ENCODE assay signal across 15 cellular contexts in the genomic region with DNA sequence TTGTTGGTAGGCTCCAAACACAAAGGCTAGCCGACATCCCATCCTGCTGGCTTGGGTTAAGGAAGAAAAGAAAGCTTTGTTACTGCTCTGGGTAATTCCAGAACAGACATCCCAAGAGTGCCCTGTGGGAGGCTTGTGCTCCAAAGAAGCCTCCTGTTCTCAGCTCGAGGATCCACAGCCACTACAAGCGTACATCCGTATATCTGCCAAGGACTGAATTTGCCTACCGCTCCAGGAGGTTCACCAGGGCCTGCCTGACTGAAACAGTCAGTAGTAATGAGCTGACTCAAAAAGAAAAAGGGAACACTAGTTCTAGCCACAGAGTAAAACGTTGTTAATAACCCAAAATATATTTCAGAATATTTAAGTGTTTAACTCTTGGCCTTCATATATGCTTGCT. TPM values are rescaled to one million over a fixed set of nuclear protein-coding genes. Genes with fewer than 3 reads are reported as not detected.
DNase-seq lines count a peak whose midpoint lies in the region; ATAC-seq, FAIRE-seq and TF ChIP-seq lines count a peak whose summit lies in the region.
"Had no signal": no experiment of that assay in that cellular context is flagged by ENCODE, and none has a peak within 500 bp of the region (broad histone marks: within the 10 kb centered on the region; RNA-seq: fewer than 3 reads in every experiment).

No MANE protein-coding gene starts in this region.

- H3K79me1 ChIP-seq in H1 (ENCODE audit: low read depth, low read length), result no peaks in the 10 kb centered on the region

- H4K91ac ChIP-seq in H1 (replicated peaks; ENCODE audit: insufficient read length, low read length), result no peak overlapping the region

- no peak for FAIRE-seq in H1 (lab: Jason Lieb, UNC)
- FAIRE-seq: pancreas had no signal

- no peak overlapping the region for H3K9ac ChIP-seq in H1 (replicated peaks in 1 of 4; ENCODE audit: extremely low read depth in 1 of 4, low read depth in 3 of 4, low read length in 3 of 4)

- no peak overlapping the region for H3K14ac ChIP-seq in H1 (ENCODE audit: insufficient read length)

- H2BK120ac ChIP-seq in H1 (replicated peaks; ENCODE audit: low read depth, low read length), result no peak overlapping the region

- no peak overlapping the region for H4K5ac ChIP-seq in H1 (ENCODE audit: insufficient read length, low read depth, low read length)

- H3K79me2 ChIP-seq in H1 (ENCODE audit: control insufficient read depth in 1 of 2, insufficient read depth in 2 of 2, low read length in 2 of 2), result no peaks in the 10 kb centered on the region

- no peak overlapping the region for H2BK20ac ChIP-seq in H1 (ENCODE audit: low read length)

- H2AK5ac ChIP-seq in H1 (ENCODE audit: low read depth, low read length), result no peak overlapping the region

- peaks cover under 1 to 2% (median 1%) of the 10 kb centered on the region in 3 donors for H3K4me1 Mint-ChIP-seq in CD8-positive, alpha-beta memory T cell
- H3K4me1 Mint-ChIP-seq in T-cell, result peaks cover 2 to 3% (median 2%) of the 10 kb centered on the region in 3 donors

- no peak overlapping the region for H2BK15ac ChIP-seq in H1 (ENCODE audit: low read length)

- no peak for TF ChIP-seq RAD21 in H1 (IDR thresholded peaks at IDR 0.05 in 1 of 2, conservative IDR thresholded peaks at IDR 0.05 in 1 of 2; ENCODE audit: low read depth in 2 of 2, low read length in 2 of 2)

- H3K27ac ChIP-seq in H1 (ENCODE audit: low read depth, low read length), result no peak overlapping the region
- no peak overlapping the region for H3K27ac ChIP-seq in CD8-positive, alpha-beta memory T cell (ENCODE audit: low read depth, low read length)
- H3K27ac ChIP-seq: colonic mucosa, pancreas, VCaP had no signal

- no peak overlapping the region for H3K4me3 Mint-ChIP-seq in CD8-positive, alpha-beta memory T cell
- H3K4me3 Mint-ChIP-seq in T-cell, result no peak overlapping the region

- POLR2A ChIA-PET in H1 (lab: Charles Lee; ENCODE audit: partially characterized antibody), result interaction anchor here (0.7 to 2.6 kb wide), 2 partner anchors 25 to 125 kb away, joined by 3 to 7 read pairs; partner anchors contain the start of genes MUTYH and TOE1
- POLR2A ChIA-PET in CD8-positive, alpha-beta memory T cell (lab: Charles Lee), result no interaction called here
- POLR2A ChIA-PET in T-cell (lab: Charles Lee), result interaction anchor here in 1 of 2 donors (0.5 to 0.7 kb wide), 2 partner anchors 34 to 333 kb away, joined by 3 to 5 read pairs; no protein-coding TSS in a partner anchor

- no peaks in the 10 kb centered on the region for H3K23me2 ChIP-seq in H1 (ENCODE audit: low read depth, low read length)

- TF ChIP-seq POLR2A in H1 (IDR thresholded peaks at IDR 0.05; ENCODE audit: control extremely low read depth in 1 of 2, low read depth in 2 of 2, low read length in 2 of 2), result no peak

- TF ChIP-seq CTCF in H1 (IDR thresholded peaks at IDR 0.05; ENCODE audit: control extremely low read depth in 1 of 3, insufficient read depth in 1 of 3, low read depth in 1 of 3, low read length in 3 of 3), result no peak

- H3K36me3 ChIP-seq in H1 (ENCODE audit: control insufficient read depth in 2 of 4, insufficient read depth in 4 of 4, low read length in 3 of 4) (no peaks in the 10 kb centered on the region), HAP-1 (replicated peaks) (no peaks in the 10 kb centered on the region)
- no peaks in the 10 kb centered on the region for H3K36me3 ChIP-seq in CD8-positive, alpha-beta memory T cell (ENCODE audit: insufficient read depth, low read length)
- H3K36me3 ChIP-seq: colonic mucosa, pancreas had no signal

- TF ChIP-seq EP300 in H1 (IDR thresholded peaks at IDR 0.05; ENCODE audit: borderline replicate concordance in 1 of 2, low read depth in 2 of 2, low read length in 2 of 2), result no peak

- H3K18ac ChIP-seq in H1 (ENCODE audit: extremely low read depth, low read length), result no peak overlapping the region

- CTCF ChIA-PET in H1 (lab: Charles Lee; ENCODE audit: partially characterized antibody) (interaction anchor here (0.8 to 3.5 kb wide), 5 partner anchors 23 to 204 kb away, joined by 3 to 17 read pairs (median 4); partner anchors contain the start of gene TESK2), T-cell (lab: Charles Lee) (interaction anchor here in 1 of 2 donors (0.6 to 1.1 kb wide), 5 partner anchors 25 to 199 kb away, joined by 3 to 6 read pairs (median 4); no protein-coding TSS in a partner anchor)
- CTCF ChIA-PET in CD8-positive, alpha-beta memory T cell (lab: Charles Lee), result no interaction called here

- no peak overlapping the region for H2BK5ac ChIP-seq in H1 (ENCODE audit: low read depth, low read length)

- H3K4ac ChIP-seq in H1 (replicated peaks; ENCODE audit: insufficient read length, low read depth, low read length), result no peak overlapping the region

- H3K27me3 ChIP-seq in H1 (replicated peaks in 1 of 4; ENCODE audit: control insufficient read depth in 3 of 4, extremely low read depth in 1 of 4, insufficient read depth in 3 of 4, low read length in 3 of 4), result no peaks in the 10 kb centered on the region
- no peaks in the 10 kb centered on the region for H3K27me3 ChIP-seq in HAP-1 (ENCODE audit: low read depth)
- no peaks in the 10 kb centered on the region for H3K27me3 ChIP-seq in CD8-positive, alpha-beta memory T cell (ENCODE audit: insufficient read depth, low read length, poor library complexity, severe bottlenecking)
- H3K27me3 ChIP-seq: colonic mucosa, pancreas had no signal

- H3K27me3 Mint-ChIP-seq in CD8-positive, alpha-beta memory T cell, result no peaks in the 10 kb centered on the region
- H3K27me3 Mint-ChIP-seq in T-cell, result no peaks in the 10 kb centered on the region

- no peak overlapping the region for H3K4me3 ChIP-seq in H1 (ENCODE audit: extremely low read depth in 1 of 4, insufficient read depth in 2 of 4, low read depth in 3 of 4, low read length in 4 of 4)
- no peak overlapping the region for H3K4me3 ChIP-seq in HAP-1
- no peak overlapping the region for H3K4me3 ChIP-seq in CD8-positive, alpha-beta memory T cell (ENCODE audit: low read length)
- H3K4me3 ChIP-seq: colonic mucosa, pancreas had no signal

- peak overlapping the region; percentile 7; the same call in 1 of the 2 replicates for H2BK12ac ChIP-seq in H1 (ENCODE audit: low read depth, low read length)

- no peak overlapping the region for H3K27ac Mint-ChIP-seq in CD8-positive, alpha-beta memory T cell
- H3K27ac Mint-ChIP-seq in T-cell, result no peak overlapping the region

- no peak overlapping the region for H2AFZ ChIP-seq in H1 (ENCODE audit: low read length)

- in situ Hi-C loops in G401 (cut with HindIII; ENCODE audit: low sequenced_read_pairs) (loop anchor here (25.0 kb wide), 1 partner anchor 147 kb away; the partner anchor contains the start of genes CCDC163, MMACHC and PRDX1), HAP-1 (cut with MboI; ENCODE audit: low sequenced_read_pairs) (no loop called here)

- peaks cover 2 to 10% (median 6%) of the 10 kb centered on the region in 4 experiments for H3K4me1 ChIP-seq in H1 (replicated peaks in 1 of 4; ENCODE audit: control insufficient read depth in 3 of 4, insufficient read depth in 4 of 4, low read length in 3 of 4)
- H3K4me1 ChIP-seq in HAP-1, result peaks cover 15% of the 10 kb centered on the region
- no peaks in the 10 kb centered on the region for H3K4me1 ChIP-seq in CD8-positive, alpha-beta memory T cell (ENCODE audit: insufficient read depth, low read length)
- H3K4me1 ChIP-seq: colonic mucosa, pancreas had no signal

- no peak overlapping the region for H3K23ac ChIP-seq in H1 (ENCODE audit: insufficient read length)

- H4K20me1 ChIP-seq in H1 (replicated peaks in 1 of 2; ENCODE audit: control insufficient read depth in 1 of 2, insufficient read depth in 2 of 2, low read length in 2 of 2), result no peaks in the 10 kb centered on the region

- DNase-seq in G401 (ENCODE audit: low spot score) (peak; percentile 26), H1 (ENCODE audit: low read depth in 1 of 2, low spot score in 2 of 2) (no peak), HAP-1 (ENCODE audit: low spot score in 2 of 2) (no peak), T-cell (no peak), DMS153 treated with DMSO at 0.1 percent for 48 hours (lab: John Stamatoyannopoulos, UW; ENCODE audit: unreplicated experiment) (no peak)
- no peak for DNase-seq in CD8-positive, alpha-beta memory T cell
- DNase-seq: colonic mucosa, IMR-90, mesenchymal stem cell, NCI-H146, NCI-H69, pancreas had no signal

- WGBS in H1 (ENCODE audit: extremely low coverage in 1 of 2, insufficient coverage in 1 of 2, insufficient read length in 1 of 2, insufficient replicate concordance in 2 of 2, low coverage in 1 of 2, low lambda C conversion rate in 2 of 2, missing lambda C conversion rate in 1 of 2), 2 experiments, result 90% methylated on average over 6 of the region's 6 CpGs; no CpG with 5 or more reads in 1 of the 2 experiments

- no peak overlapping the region for H3K4me2 ChIP-seq in H1 (ENCODE audit: insufficient read depth in 1 of 2, low read depth in 2 of 2, low read length in 2 of 2)

- peak; percentile 72 for ATAC-seq in GM21515 (IDR thresholded peaks at IDR 0.05; ENCODE audit: unreplicated experiment)
- ATAC-seq in HG03108 (IDR thresholded peaks at IDR 0.05; ENCODE audit: unreplicated experiment), result peak; percentile 76
- ATAC-seq in T-cell (replicated peaks in 1 of 4), result no peak
- ATAC-seq: pancreas had no signal

- no peaks in the 10 kb centered on the region for H3K9me3 Mint-ChIP-seq in CD8-positive, alpha-beta memory T cell
- no peaks in the 10 kb centered on the region for H3K9me3 Mint-ChIP-seq in T-cell

- H3K56ac ChIP-seq in H1 (replicated peaks; ENCODE audit: insufficient read length, low read depth, low read length), result no peak overlapping the region

- no peaks in the 10 kb centered on the region for H3K9me3 ChIP-seq in H1 (ENCODE audit: insufficient read depth in 2 of 2, low read depth in 1 of 2, low read length in 1 of 2)
- no peaks in the 10 kb centered on the region for H3K9me3 ChIP-seq in HAP-1
- no peaks in the 10 kb centered on the region for H3K9me3 ChIP-seq in CD8-positive, alpha-beta memory T cell (ENCODE audit: low read length)
- H3K9me3 ChIP-seq: colonic mucosa, pancreas had no signal

- H4K8ac ChIP-seq in H1 (ENCODE audit: extremely low read depth, insufficient read depth, low read length), result no peak overlapping the region

- H3K36me3 Mint-ChIP-seq in CD8-positive, alpha-beta memory T cell, result no peaks in the 10 kb centered on the region
- no peaks in the 10 kb centered on the region for H3K36me3 Mint-ChIP-seq in T-cell

RNA-seq across cellular contexts. Expression of gene MUTYH, which starts 24.8 kb away (rescaled TPM):
- 20.7 and 29.5 TPM in 2 replicates for total RNA-seq in G401 (2014; rRNA removed; shearing (Covaris generic))
- 51.9 TPM in 2 replicates for total RNA-seq in H1 (2021; fragmentation: NEBNext Ultra II Directional; extraction: Animal tissue kit (Norgen Biotek cat#: 25700))
- 65.7 and 86.4 TPM in 2 replicates for polyA plus RNA-seq in H1 (2011; rRNA removed)
- polyA plus RNA-seq in H1 (2011; cell fraction: cytosol; rRNA removed), result 86.1 TPM
- polyA plus RNA-seq in H1 (2011; cell fraction: nucleus; rRNA removed), result 179 TPM
- polyA plus RNA-seq in H1 (2012, experiment 1 of 2), result 35.6 to 60.4 TPM (median 53.2 TPM) in 4 replicates
- 49.5 TPM for polyA plus RNA-seq in H1 (2012, experiment 2 of 2)
- polyA plus RNA-seq in H1 (2013, experiment 1 of 2), result 36.0 TPM
- polyA plus RNA-seq in H1 (2013, experiment 2 of 2), result 33.4 TPM
- 32.8 and 32.9 TPM in 2 replicates for polyA minus RNA-seq in H1 (2011; rRNA and poly(A)+ RNA removed)
- polyA minus RNA-seq in H1 (2011; cell fraction: cytosol; rRNA and poly(A)+ RNA removed), result 29.2 TPM
- polyA minus RNA-seq in H1 (2011; cell fraction: nucleus; rRNA and poly(A)+ RNA removed), result 45.1 TPM
- 10 to 100 TPM; 70.1 to 75.4 TPM for total RNA-seq in CD8-positive, alpha-beta memory T cell
- polyA plus RNA-seq in CD8-positive, alpha-beta memory T cell, result 24.4 TPM
- 10 to 100 TPM; 60.2 to 71.0 (median 68.4) TPM for total RNA-seq in T-cell

RNA-seq across cellular contexts. Expression of gene TOE1, which starts 25.1 kb away (rescaled TPM):
- 21.4 and 25.0 TPM in 2 replicates for total RNA-seq in G401 (2014; rRNA removed; shearing (Covaris generic))
- total RNA-seq in H1 (2021; fragmentation: NEBNext Ultra II Directional; extraction: Animal tissue kit (Norgen Biotek cat#: 25700)), result 14.5 and 15.2 TPM in 2 replicates
- polyA plus RNA-seq in H1 (2011; rRNA removed), result 23.6 and 25.8 TPM in 2 replicates
- polyA plus RNA-seq in H1 (2011; cell fraction: cytosol; rRNA removed), result 32.5 TPM
- 28.7 TPM for polyA plus RNA-seq in H1 (2011; cell fraction: nucleus; rRNA removed)
- 11.0 to 18.9 TPM (median 17.6 TPM) in 4 replicates for polyA plus RNA-seq in H1 (2012, experiment 1 of 2)
- 12.8 TPM for polyA plus RNA-seq in H1 (2012, experiment 2 of 2)
- polyA plus RNA-seq in H1 (2013, experiment 1 of 2), result 12.2 TPM
- polyA plus RNA-seq in H1 (2013, experiment 2 of 2), result 11.9 TPM
- 32.6 and 45.7 TPM in 2 replicates for polyA minus RNA-seq in H1 (2011; rRNA and poly(A)+ RNA removed)
- polyA minus RNA-seq in H1 (2011; cell fraction: cytosol; rRNA and poly(A)+ RNA removed), result 15.1 TPM
- polyA minus RNA-seq in H1 (2011; cell fraction: nucleus; rRNA and poly(A)+ RNA removed), result 31.6 TPM
- total RNA-seq in CD8-positive, alpha-beta memory T cell, result 10 to 100 TPM; 46.4 to 48.9 TPM
- polyA plus RNA-seq in CD8-positive, alpha-beta memory T cell, result 12.5 TPM
- 10 to 100 TPM; 16.8 to 50.0 (median 19.8) TPM for total RNA-seq in T-cell

RNA-seq across cellular contexts. Expression of gene HPDL, which starts 38.4 kb away (rescaled TPM):
- not detected in 2 replicates for total RNA-seq in G401 (2014; rRNA removed; shearing (Covaris generic))
- total RNA-seq in H1 (2021; fragmentation: NEBNext Ultra II Directional; extraction: Animal tissue kit (Norgen Biotek cat#: 25700)), result 58.5 and 60.6 TPM in 2 replicates
- 62.7 and 100 TPM in 2 replicates for polyA plus RNA-seq in H1 (2011; rRNA removed)
- polyA plus RNA-seq in H1 (2011; cell fraction: cytosol; rRNA removed), result 61.2 TPM
- 73.7 TPM for polyA plus RNA-seq in H1 (2011; cell fraction: nucleus; rRNA removed)
- 33.0 to 45.0 TPM (median 38.0 TPM) in 4 replicates for polyA plus RNA-seq in H1 (2012, experiment 1 of 2)
- polyA plus RNA-seq in H1 (2012, experiment 2 of 2), result 46.7 TPM
- polyA plus RNA-seq in H1 (2013, experiment 1 of 2), result 15.6 TPM
- 13.3 TPM for polyA plus RNA-seq in H1 (2013, experiment 2 of 2)
- polyA minus RNA-seq in H1 (2011; rRNA and poly(A)+ RNA removed), result 11.5 and 13.9 TPM in 2 replicates
- 29.4 TPM for polyA minus RNA-seq in H1 (2011; cell fraction: cytosol; rRNA and poly(A)+ RNA removed)
- polyA minus RNA-seq in H1 (2011; cell fraction: nucleus; rRNA and poly(A)+ RNA removed), result 39.4 TPM
- total RNA-seq in CD8-positive, alpha-beta memory T cell, result 10 to 100 TPM; 41.5 to 42.4 TPM
- polyA plus RNA-seq in CD8-positive, alpha-beta memory T cell, result 1.4 TPM
- total RNA-seq in T-cell, result 1 to 10 TPM in 3 of 5 donors, under 1 TPM in 2; 0.21 to 2.0 (median 1.4) TPM

Comparison
In these comparisons a context has a peak if more than half of its experiments do, and no peak if none do; other contexts are left out.
1. ATAC-seq: peak in GM21515 (single experiment) and HG03108 (single experiment); none in T-cell (0 of 4).
2. RNA of gene HPDL, which starts 38.4 kb away (total RNA-seq): 58.5 to 60.6 TPM in H1 and 41.5 to 42.4 TPM in CD8-positive, alpha-beta memory T cell; 0.21 to 2.0 TPM in T-cell and not detected in G401; every median in the first group is over 10 times any median in the second.